8 cellular contexts compared by ENCODE assay signal in genomic region chr9:96232539-96233241, GRCh38.
DNase-seq lines count a peak whose midpoint lies in the region; ATAC-seq and TF ChIP-seq lines count a peak whose summit lies in the region.

No MANE protein-coding gene starts in this region.

- H3K4me1 Mint-ChIP-seq in activated naive CD4-positive, alpha-beta T cell treated with anti-CD3 and anti-CD28 coated beads, Interleukin-2, amount 10 ng/mL, durations not matched to agents 7 days and 5 days, result no peaks in the 10 kb centered on the region
- peaks cover 2% of the 10 kb centered on the region for H3K4me1 Mint-ChIP-seq in glutamatergic neuron (ENCODE audit: low read depth, unreplicated experiment)

- WGBS in trophoblast cell (ENCODE audit: extremely low coverage, insufficient coverage, insufficient read length), result no CpG with 5 or more reads among the region's 14 CpGs

- H3K23ac ChIP-seq in trophoblast cell (ENCODE audit: low read length), result no peak overlapping the region

- no peak for ATAC-seq in HG03439 (IDR thresholded peaks at IDR 0.05; ENCODE audit: unreplicated experiment)
- ATAC-seq in HG03135 (IDR thresholded peaks at IDR 0.05; ENCODE audit: unreplicated experiment), result no peak

- H3K14ac ChIP-seq in trophoblast cell (ENCODE audit: low read length), result no peak overlapping the region

- H3K4me3 ChIP-seq in ACC112 (ENCODE audit: low read depth, low read length) (peak overlapping the region; percentile 21; the same call in 1 of the 2 replicates), trophoblast cell (ENCODE audit: low read depth, low read length) (no peak overlapping the region)

- no peaks in the 10 kb centered on the region for H3K36me3 Mint-ChIP-seq in activated naive CD4-positive, alpha-beta T cell treated with anti-CD3 and anti-CD28 coated beads, Interleukin-2, amount 10 ng/mL, durations not matched to agents 7 days and 5 days
- peaks cover 6% of the 10 kb centered on the region for H3K36me3 Mint-ChIP-seq in glutamatergic neuron (ENCODE audit: unreplicated experiment)

- no peak overlapping the region for H4K12ac ChIP-seq in trophoblast cell (ENCODE audit: low read depth, low read length)

- no peaks in the 10 kb centered on the region for H3K79me1 ChIP-seq in trophoblast cell (ENCODE audit: low read length)

- peak overlapping the region; percentile 19 for H2BK120ac ChIP-seq in trophoblast cell (ENCODE audit: insufficient read depth, low read length, poor library complexity)

- no peak overlapping the region for H4K91ac ChIP-seq in trophoblast cell (ENCODE audit: low read depth, low read length)

- H2BK12ac ChIP-seq in trophoblast cell (ENCODE audit: low read length), result peak overlapping the region; percentile 28

- H3K79me2 ChIP-seq in ACC112 (ENCODE audit: control insufficient read depth, insufficient read depth, low read length, unreplicated experiment), result no peaks in the 10 kb centered on the region
- no peaks in the 10 kb centered on the region for H3K79me2 ChIP-seq in trophoblast cell (ENCODE audit: control insufficient read depth, insufficient read depth, low read length, poor library complexity)

- peaks cover 1% of the 10 kb centered on the region for H3K9me3 ChIP-seq in trophoblast cell (ENCODE audit: insufficient read depth, low read depth, low read length)

- H3K27ac ChIP-seq in ACC112 (ENCODE audit: low read depth, low read length), result no peak overlapping the region
- H3K27ac ChIP-seq in trophoblast cell (ENCODE audit: low read depth, low read length), result no peak overlapping the region

- peak overlapping the region; percentile 8 for H4K8ac ChIP-seq in trophoblast cell (ENCODE audit: low read depth, low read length)

- DNase-seq in GM10248 (ENCODE audit: extremely low spot score) (peak; percentile 65), NCI-H2196 treated with DMSO at 0.1 percent for 48 hours (lab: John Stamatoyannopoulos, UW; ENCODE audit: unreplicated experiment) (peak; percentile 24), glutamatergic neuron (peak; percentile 69), trophoblast cell (peak in 1 of 2 donors; percentile 77)
- DNase-seq in activated naive CD4-positive, alpha-beta T cell treated with anti-CD3 and anti-CD28 coated beads, Interleukin-2, amount 10 ng/mL, durations not matched to agents 7 days and 5 days, result peak; percentile 51

- no peaks in the 10 kb centered on the region for H3K36me3 ChIP-seq in ACC112 (ENCODE audit: insufficient read depth, low read length)
- H3K36me3 ChIP-seq in trophoblast cell (ENCODE audit: control insufficient read depth in 1 of 2, insufficient read depth in 2 of 2, low read length in 2 of 2), result no peaks in the 10 kb centered on the region

- H3K9me3 Mint-ChIP-seq in activated naive CD4-positive, alpha-beta T cell treated with anti-CD3 and anti-CD28 coated beads, Interleukin-2, amount 10 ng/mL, durations not matched to agents 7 days and 5 days, result peaks cover 2% of the 10 kb centered on the region
- H3K9me3 Mint-ChIP-seq in glutamatergic neuron (ENCODE audit: unreplicated experiment), result no peaks in the 10 kb centered on the region

- H3K27me3 Mint-ChIP-seq in activated naive CD4-positive, alpha-beta T cell treated with anti-CD3 and anti-CD28 coated beads, Interleukin-2, amount 10 ng/mL, durations not matched to agents 7 days and 5 days, result peaks cover 50% of the 10 kb centered on the region
- no peaks in the 10 kb centered on the region for H3K27me3 Mint-ChIP-seq in glutamatergic neuron (ENCODE audit: unreplicated experiment)

- POLR2A ChIA-PET in GM10248 (lab: Yijun Ruan, JAX), result no interaction called here

- H3K4me2 ChIP-seq in trophoblast cell (ENCODE audit: low read length), result no peak overlapping the region

- CTCF ChIA-PET in GM10248 (lab: Yijun Ruan, JAX), result interaction anchor here (0.7 to 6.8 kb wide), 27 partner anchors 8 to 536 kb away, joined by 3 to 51 read pairs (median 4); no protein-coding TSS in a partner anchor
- CTCF ChIA-PET in activated naive CD4-positive, alpha-beta T cell treated with anti-CD3 and anti-CD28 coated beads, Interleukin-2, amount 10 ng/mL, durations not matched to agents 7 days and 5 days (lab: Charles Lee), result interaction anchor here (0.6 to 2.8 kb wide), 13 partner anchors 12 to 542 kb away, joined by 3 to 21 read pairs (median 4); no protein-coding TSS in a partner anchor

- H3K4ac ChIP-seq in trophoblast cell (ENCODE audit: low read depth, low read length), result no peak overlapping the region

- H3K4me1 ChIP-seq in ACC112 (ENCODE audit: control insufficient read depth, insufficient read depth, low read length, unreplicated experiment) (peaks cover 5% of the 10 kb centered on the region), trophoblast cell (ENCODE audit: control insufficient read depth in 1 of 2, insufficient read depth in 2 of 2, low read length in 2 of 2) (no peaks in the 10 kb centered on the region)

- peaks cover 12% of the 10 kb centered on the region; the same call in 1 of the 2 replicates for H3K27me3 ChIP-seq in ACC112 (ENCODE audit: insufficient read depth, low read length)
- H3K27me3 ChIP-seq in trophoblast cell (ENCODE audit: insufficient read depth, low read length), result no peaks in the 10 kb centered on the region

- no peak overlapping the region for H2AK5ac ChIP-seq in trophoblast cell (ENCODE audit: low read length)

- TF ChIP-seq CTCF in GM10248 (IDR thresholded peaks at IDR 0.05; ENCODE audit: control extremely low read depth, extremely low read depth, low read depth, missing control alignments), result peak; percentile 70
- peak; percentile 85 for TF ChIP-seq CTCF in glutamatergic neuron (IDR thresholded peaks at IDR 0.05; ENCODE audit: partially characterized antibody, unreplicated experiment)

- H2AFZ ChIP-seq in ACC112 (ENCODE audit: low read length, unreplicated experiment) (peak overlapping the region; percentile 10), trophoblast cell (ENCODE audit: insufficient read depth, low read length, poor library complexity) (no peak overlapping the region)

- no peak overlapping the region for H3K4me3 Mint-ChIP-seq in activated naive CD4-positive, alpha-beta T cell treated with anti-CD3 and anti-CD28 coated beads, Interleukin-2, amount 10 ng/mL, durations not matched to agents 7 days and 5 days
- H3K4me3 Mint-ChIP-seq in glutamatergic neuron (ENCODE audit: unreplicated experiment), result no peak overlapping the region

- no peak overlapping the region for H3K18ac ChIP-seq in trophoblast cell (ENCODE audit: low read length)

- H3K9ac ChIP-seq in trophoblast cell (ENCODE audit: low read length), result no peak overlapping the region

- H3K27ac Mint-ChIP-seq in activated naive CD4-positive, alpha-beta T cell treated with anti-CD3 and anti-CD28 coated beads, Interleukin-2, amount 10 ng/mL, durations not matched to agents 7 days and 5 days, result no peak overlapping the region
- peak overlapping the region; percentile 1 for H3K27ac Mint-ChIP-seq in glutamatergic neuron (ENCODE audit: unreplicated experiment)

- no peak overlapping the region for H2BK5ac ChIP-seq in trophoblast cell (ENCODE audit: low read depth, low read length, poor library complexity)
